Comparison of ENCODE assay signal across 23 cellular contexts in genomic region chr1:25599969-25600610, GRCh38. TPM values are rescaled to one million over a fixed set of nuclear protein-coding genes. Genes with fewer than 3 reads are reported as not detected.
DNase-seq lines count a peak whose midpoint lies in the region; ATAC-seq, FAIRE-seq and TF ChIP-seq lines count a peak whose summit lies in the region.
"Had no signal": no experiment of that assay in that cellular context is flagged by ENCODE, and none has a peak within 500 bp of the region (broad histone marks: within the 10 kb centered on the region; RNA-seq: fewer than 3 reads in every experiment).

No MANE protein-coding gene starts in this region.

- no peak overlapping the region for H3K4me3 Mint-ChIP-seq in nephron progenitor cell
- no peak overlapping the region for H3K4me3 Mint-ChIP-seq in activated CD4-positive, alpha-beta T cell treated with anti-CD3 and anti-CD28 coated beads for 36 hours
- H3K4me3 Mint-ChIP-seq: CD14-positive monocyte, GM23338 had no signal

- peak overlapping the region; percentile 61 for H3K4me2 ChIP-seq in OCI-LY3 (ENCODE audit: low read length)
- H3K4me2 ChIP-seq: GM23338 had no signal

- no peak overlapping the region for H3K27ac ChIP-seq in OCI-LY3 (ENCODE audit: low read length)
- H3K27ac ChIP-seq: Peyer's patch, SJCRH30 had no signal

- peaks cover 13% of the 10 kb centered on the region for H3K4me1 ChIP-seq in OCI-LY3 (ENCODE audit: low read length)
- H3K4me1 ChIP-seq: HAP-1, Peyer's patch had no signal

- H3K4me1 Mint-ChIP-seq in nephron progenitor cell: no peaks in the 10 kb centered on the region
- no peaks in the 10 kb centered on the region for H3K4me1 Mint-ChIP-seq in activated CD4-positive, alpha-beta T cell treated with anti-CD3 and anti-CD28 coated beads for 36 hours
- H3K4me1 Mint-ChIP-seq: CD14-positive monocyte, GM23338 had no signal

- no peak for ATAC-seq in activated CD4-positive, alpha-beta T cell treated with anti-CD3 and anti-CD28 coated beads for 36 hours
- ATAC-seq in HG03196 (IDR thresholded peaks at IDR 0.05; ENCODE audit: unreplicated experiment): no peak
- ATAC-seq: GM23338 had no signal

- no peak for TF ChIP-seq CTCF in GM12865 (IDR thresholded peaks at IDR 0.05; ENCODE audit: insufficient read depth, low read depth, low read length, missing control alignments)
- TF ChIP-seq CTCF in OCI-LY3 (IDR thresholded peaks at IDR 0.05; ENCODE audit: low read depth, low read length): no peak
- no peak for TF ChIP-seq CTCF in nephron progenitor cell (IDR thresholded peaks at IDR 0.05)

- DNase-seq in GM12865 (ENCODE audit: low read depth) (peak; percentile 48), GM19239 (ENCODE audit: insufficient read length, low spot score) (no peak), nephron progenitor cell (no peak), T-helper 9 cell (no peak)
- DNase-seq in activated CD4-positive, alpha-beta T cell treated with anti-CD3 and anti-CD28 coated beads for 36 hours: no peak
- no peak for DNase-seq in activated CD4-positive, alpha-beta T cell treated with anti-CD3 and anti-CD28 coated beads, Interleukin-2, amount 50 U/mL, for 48 hours
- DNase-seq: Karpas-422; NCI-H187; NCI-H2107; NCI-H2227 treated with DMSO at 0.1 percent for 48 hours; NCI-H510A; NK-92 treated with Interleukin-12 subunit alpha and Interleukin-12 subunit beta, amount 100 ng/mL, for 24 hours; Peyer's patch; SJCRH30; T-helper 1 cell had no signal

- CTCF ChIA-PET in activated CD4-positive, alpha-beta T cell treated with anti-CD3 and anti-CD28 coated beads for 36 hours (lab: Charles Lee): interaction anchor here (0.7 kb wide), 1 partner anchor 345 kb away, joined by 3 read pairs; no protein-coding TSS in a partner anchor

- no peaks in the 10 kb centered on the region for H3K79me2 ChIP-seq in OCI-LY3 (ENCODE audit: low read length)

- POLR2A ChIA-PET in activated CD4-positive, alpha-beta T cell treated with anti-CD3 and anti-CD28 coated beads for 36 hours (lab: Charles Lee): no interaction called here

- no peaks in the 10 kb centered on the region for H4K20me1 ChIP-seq in OCI-LY3 (ENCODE audit: insufficient read depth, low read length)

- H2AFZ ChIP-seq in OCI-LY3 (ENCODE audit: low read depth, low read length): no peak overlapping the region
- H2AFZ ChIP-seq: GM23338 had no signal

- H3K27me3 ChIP-seq in OCI-LY3 (ENCODE audit: low read depth, low read length): peaks cover 28% of the 10 kb centered on the region
- H3K27me3 ChIP-seq: Peyer's patch, SJCRH30 had no signal

- peaks cover 64% of the 10 kb centered on the region for H3K27me3 Mint-ChIP-seq in nephron progenitor cell (ENCODE audit: low read depth, poor library complexity)
- H3K27me3 Mint-ChIP-seq in activated CD4-positive, alpha-beta T cell treated with anti-CD3 and anti-CD28 coated beads for 36 hours: no peaks in the 10 kb centered on the region

- H3K9me3 Mint-ChIP-seq in nephron progenitor cell: peaks cover 23% of the 10 kb centered on the region
- peaks cover 4% of the 10 kb centered on the region for H3K9me3 Mint-ChIP-seq in activated CD4-positive, alpha-beta T cell treated with anti-CD3 and anti-CD28 coated beads for 36 hours (ENCODE audit: low read depth)

- no peaks in the 10 kb centered on the region for H3K36me3 Mint-ChIP-seq in nephron progenitor cell (ENCODE audit: low read depth)
- H3K36me3 Mint-ChIP-seq in activated CD4-positive, alpha-beta T cell treated with anti-CD3 and anti-CD28 coated beads for 36 hours (ENCODE audit: low read depth): peaks cover 5% of the 10 kb centered on the region
- H3K36me3 Mint-ChIP-seq: CD14-positive monocyte, IgD-negative memory B cell had no signal

- H3K4me3 ChIP-seq in GM12865 (ENCODE audit: low read depth, low read length) (no peak overlapping the region), OCI-LY3 (ENCODE audit: low read length) (0 out of 2 replicates have a peak overlapping the region, but pooled peaks have one; percentile 24)
- H3K4me3 ChIP-seq: GM23338, HAP-1, Peyer's patch, SJCRH30 had no signal

- intact Hi-C loops in activated CD4-positive, alpha-beta T cell treated with anti-CD3 and anti-CD28 coated beads for 36 hours (cut with DNase I, micrococcal nuclease): no loop called here

- H3K9ac ChIP-seq in OCI-LY3 (ENCODE audit: low read length): no peak overlapping the region

- H3K9me3 ChIP-seq in OCI-LY3 (ENCODE audit: insufficient read depth, low read length): no peaks in the 10 kb centered on the region
- H3K9me3 ChIP-seq: HAP-1, Peyer's patch had no signal

- peak overlapping the region; percentile 53 for H3K27ac Mint-ChIP-seq in nephron progenitor cell
- H3K27ac Mint-ChIP-seq in activated CD4-positive, alpha-beta T cell treated with anti-CD3 and anti-CD28 coated beads for 36 hours: no peak overlapping the region
- H3K27ac Mint-ChIP-seq: GM23338 had no signal

- H3K36me3 ChIP-seq in OCI-LY3 (replicated peaks; ENCODE audit: low read depth, low read length): no peaks in the 10 kb centered on the region
- H3K36me3 ChIP-seq: HAP-1, Peyer's patch, SJCRH30 had no signal

- peak; percentile 58 for FAIRE-seq in GM19239 (lab: Jason Lieb, UNC)
- FAIRE-seq: A204.1, G401.6 had no signal

RNA-seq across cellular contexts. Expression of gene MAN1C1, which starts 16.5 kb away (rescaled TPM):
- total RNA-seq in activated CD4-positive, alpha-beta T cell treated with anti-CD3 and anti-CD28 coated beads for 36 hours: 10 to 100 TPM in 1 of 2 experiments, 1 to 10 TPM in 1; 10.0 to 10.1 TPM

RNA-seq across cellular contexts. Expression of gene LDLRAP1, which starts 56.7 kb away (rescaled TPM):
- 10 to 100 TPM; 13.0 to 14.6 TPM for total RNA-seq in activated CD4-positive, alpha-beta T cell treated with anti-CD3 and anti-CD28 coated beads for 36 hours
